1 cellular context compared by ENCODE assay signal in genomic region chr1:248825573-248825908, GRCh38.
TF ChIP-seq lines count a peak whose summit lies in the region.

No MANE protein-coding gene starts in this region.

TF ChIP-seq in HEK293, 187 proteins besides CTCF, POLR2A, EP300 and RAD21 (continued from another document):
- TF ChIP-seq PATZ1 (tag by site-specific recombination; IDR thresholded peaks at IDR 0.05) (peak; percentile 32; the same call in 1 of the 2 replicates), ZNF26 (tag by site-specific recombination; IDR thresholded peaks at IDR 0.05) (no peak), ZNF350 (tag by site-specific recombination; IDR thresholded peaks at IDR 0.05) (no peak), ZNF394 (tag by site-specific recombination; IDR thresholded peaks at IDR 0.05; ENCODE audit: borderline replicate concordance) (no peak), ZBTB21 (tag by site-specific recombination; IDR thresholded peaks at IDR 0.05) (no peak), ZNF341 (tag by site-specific recombination; IDR thresholded peaks at IDR 0.05; ENCODE audit: low read depth) (peak; percentile 18; the same call in 1 of the 2 replicates), ZNF473 (tag by site-specific recombination; IDR thresholded peaks at IDR 0.05) (no peak), ZBTB49 (tag by site-specific recombination; IDR thresholded peaks at IDR 0.05; ENCODE audit: low read depth) (no peak)
